8 cellular contexts compared by ENCODE assay signal in the genomic region with DNA sequence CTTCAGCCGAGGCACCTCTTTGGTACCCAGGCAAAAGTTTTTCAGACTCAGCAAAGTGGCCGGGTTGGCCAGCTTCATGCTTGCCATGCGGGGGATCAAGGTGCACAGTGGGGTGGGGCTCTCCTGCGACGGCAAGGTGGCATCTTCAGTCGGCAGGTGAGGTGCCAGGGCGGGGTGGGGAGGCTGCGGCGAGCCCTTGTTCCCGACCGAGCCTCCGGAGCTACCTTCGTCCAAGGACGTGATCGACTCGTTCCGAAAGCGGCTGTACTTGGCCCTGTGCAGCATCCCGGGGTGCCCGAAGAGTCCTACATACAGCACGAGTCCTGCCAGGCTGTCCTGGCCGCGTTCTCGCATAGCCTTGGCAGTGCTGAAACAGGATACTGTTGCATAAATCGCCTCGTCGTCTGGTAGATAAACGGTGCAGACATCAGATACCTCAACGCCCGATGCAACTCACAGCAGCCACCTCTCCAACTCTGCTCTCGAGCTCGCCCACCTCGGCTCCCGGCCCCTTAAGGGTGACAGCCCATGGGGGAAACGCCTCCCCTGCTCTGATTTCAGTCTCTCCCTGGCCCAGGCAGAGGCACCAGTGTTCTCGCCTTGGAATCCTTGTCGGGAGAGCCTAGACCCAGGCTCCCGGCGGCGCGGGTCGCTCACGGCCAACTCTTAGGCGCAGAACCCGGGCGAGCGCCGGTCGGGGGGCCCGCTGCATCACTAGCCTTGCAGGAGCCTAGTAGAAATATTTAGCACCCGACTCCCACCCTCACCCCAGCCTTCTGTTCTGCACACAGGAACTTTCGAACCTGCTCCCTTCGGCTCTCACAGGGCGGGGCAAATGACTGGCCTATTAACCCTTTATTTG. TPM values are rescaled to one million over a fixed set of nuclear protein-coding genes. Genes with fewer than 3 reads are reported as not detected.
A peak's percentile ranks its signal among the peaks of the same experiment; 100 is the strongest.
DNase-seq lines count a peak whose midpoint lies in the region; ATAC-seq and TF ChIP-seq lines count a peak whose summit lies in the region.

No MANE protein-coding gene starts in this region.

- H3K9me3 Mint-ChIP-seq in stimulated activated naive B cell treated with anti-CD40 and anti-IgM and Interleukin-4, amounts not matched to agents 10 μg/mL and 1 μg/mL and 100 μg/mL, for 72 hours: no peaks in the 10 kb centered on the region

- peak; percentile 15 to 21 for ATAC-seq in stimulated activated naive B cell treated with anti-CD40 and anti-IgM and Interleukin-4, amounts not matched to agents 10 μg/mL and 1 μg/mL and 100 μg/mL, for 72 hours (replicated peaks)
- ATAC-seq in GM21786 (IDR thresholded peaks at IDR 0.05; ENCODE audit: unreplicated experiment): no peak
- ATAC-seq in GM19351 (IDR thresholded peaks at IDR 0.05; ENCODE audit: unreplicated experiment): no peak

- intact Hi-C loops in breast epithelium (cut with DNase I; ENCODE audit: low total_unique reads): no loop called here

- peaks cover 38 to 58% of the 10 kb centered on the region in 2 donors for H3K27me3 Mint-ChIP-seq in stimulated activated naive B cell treated with anti-CD40 and anti-IgM and Interleukin-4, amounts not matched to agents 10 μg/mL and 1 μg/mL and 100 μg/mL, for 72 hours

- peak overlapping the region; percentile 69 to 74 for H3K4me3 Mint-ChIP-seq in stimulated activated naive B cell treated with anti-CD40 and anti-IgM and Interleukin-4, amounts not matched to agents 10 μg/mL and 1 μg/mL and 100 μg/mL, for 72 hours

- TF ChIP-seq CTCF in breast epithelium (IDR thresholded peaks at IDR 0.05) (no peak), kidney epithelial cell (IDR thresholded peaks at IDR 0.05; ENCODE audit: insufficient read depth, low read length, poor library complexity, severe bottlenecking) (no peak)

- no peak overlapping the region for H3K27ac ChIP-seq in breast epithelium

- no peak overlapping the region for H3K27ac Mint-ChIP-seq in stimulated activated naive B cell treated with anti-CD40 and anti-IgM and Interleukin-4, amounts not matched to agents 10 μg/mL and 1 μg/mL and 100 μg/mL, for 72 hours

- H3K4me1 Mint-ChIP-seq in stimulated activated naive B cell treated with anti-CD40 and anti-IgM and Interleukin-4, amounts not matched to agents 10 μg/mL and 1 μg/mL and 100 μg/mL, for 72 hours: peaks cover 17 to 21% of the 10 kb centered on the region in 2 donors

- no peaks in the 10 kb centered on the region for H3K36me3 Mint-ChIP-seq in stimulated activated naive B cell treated with anti-CD40 and anti-IgM and Interleukin-4, amounts not matched to agents 10 μg/mL and 1 μg/mL and 100 μg/mL, for 72 hours

- DNase-seq in GM03348 (ENCODE audit: low spot score) (peak; percentile 45), NCI-H146 treated with DMSO at 0.1 percent for 48 hours (lab: John Stamatoyannopoulos, UW; ENCODE audit: unreplicated experiment) (peak; percentile 0), breast epithelium (ENCODE audit: low spot score in 2 of 2) (no peak), kidney epithelial cell (ENCODE audit: low read depth) (no peak), DMS114 treated with DMSO at 0.1 percent for 48 hours (lab: John Stamatoyannopoulos, UW; ENCODE audit: unreplicated experiment) (no peak)
- DNase-seq in stimulated activated naive B cell treated with anti-CD40 and anti-IgM and Interleukin-4, amounts not matched to agents 10 μg/mL and 1 μg/mL and 100 μg/mL, for 72 hours: no peak

- H3K4me1 ChIP-seq in breast epithelium: no peaks in the 10 kb centered on the region

- H3K4me3 ChIP-seq in breast epithelium: peak overlapping the region; percentile 44 to 78 (median 51)
- peak overlapping the region; percentile 56 for H3K4me3 ChIP-seq in kidney epithelial cell (ENCODE audit: low read depth, low read length)

- H3K36me3 ChIP-seq in breast epithelium (no peaks in the 10 kb centered on the region), kidney epithelial cell (ENCODE audit: control insufficient read depth, insufficient read depth, low read length) (no peaks in the 10 kb centered on the region)

- H3K27me3 ChIP-seq in breast epithelium (no peaks in the 10 kb centered on the region), kidney epithelial cell (ENCODE audit: control insufficient read depth, insufficient read depth, low read length) (no peaks in the 10 kb centered on the region)

- TF ChIP-seq POLR2A in breast epithelium (IDR thresholded peaks at IDR 0.05): no peak

- no peaks in the 10 kb centered on the region for H3K9me3 ChIP-seq in breast epithelium

RNA-seq across cellular contexts. Expression of a gene that starts 0.8 kb away (rescaled TPM):
- total RNA-seq in breast epithelium (1 to 10 TPM in 2 of 3 donors, under 1 TPM in 1; 0.16 to 4.0 (median 1.3) TPM), kidney epithelial cell (3.3 and 4.2 TPM in 2 replicates)

Comparison
In these comparisons a context has a peak if more than half of its experiments do, and no peak if none do; other contexts are left out.
1. DNase-seq: peak in GM03348 (single experiment) and NCI-H146 treated with DMSO at 0.1 percent for 48 hours (single experiment); none in breast epithelium (0 of 2), kidney epithelial cell (single experiment), stimulated activated naive B cell treated with anti-CD40 and anti-IgM and Interleukin-4, amounts not matched to agents 10 μg/mL and 1 μg/mL and 100 μg/mL, for 72 hours (single experiment) and DMS114 treated with DMSO at 0.1 percent for 48 hours (single experiment).
2. ATAC-seq: peak in stimulated activated naive B cell treated with anti-CD40 and anti-IgM and Interleukin-4, amounts not matched to agents 10 μg/mL and 1 μg/mL and 100 μg/mL, for 72 hours (2 of 2); none in GM21786 (single experiment) and GM19351 (single experiment).